ENCODE assay signal across 24 cellular contexts in the genomic region with DNA sequence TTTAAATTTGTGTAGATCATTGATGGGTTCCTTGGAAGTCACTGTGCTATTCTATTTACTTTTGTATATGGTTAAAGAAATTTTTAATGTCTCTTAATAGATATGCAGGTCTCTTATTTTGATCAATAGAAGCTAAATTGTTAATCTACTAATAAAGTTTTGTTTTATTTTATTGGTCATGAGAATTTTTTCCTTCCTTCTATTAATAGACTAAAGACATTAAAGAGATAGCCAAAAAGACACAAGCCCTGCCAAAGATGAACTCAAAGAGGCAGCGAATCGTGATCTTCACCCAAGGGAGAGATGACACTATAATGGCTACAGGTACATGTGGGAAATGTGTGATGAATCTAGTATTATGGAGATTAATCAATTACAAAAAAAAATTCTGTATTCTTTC.
DNase-seq lines count a peak whose midpoint lies in the region; ATAC-seq, FAIRE-seq and TF ChIP-seq lines count a peak whose summit lies in the region.
"Had no signal": no experiment of that assay in that cellular context is flagged by ENCODE, and none has a peak within 500 bp of the region (broad histone marks: within the 10 kb centered on the region; RNA-seq: fewer than 3 reads in every experiment).

No MANE protein-coding gene starts in this region.

- CTCF ChIA-PET in GM12878 (lab: Yijun Ruan, JAX), result no interaction called here

- SMC1A ChIA-PET in GM12878 (lab: Charles Lee; ENCODE audit: uncharacterized antibody, unreplicated experiment), result interaction anchor here (7.1 kb wide), 1 partner anchor 13 kb away, joined by 114 read pairs; no protein-coding TSS in a partner anchor

- H3K9ac ChIP-seq in MM.1S (ENCODE audit: low read length) (0 out of 2 replicates have a peak overlapping the region, but pooled peaks have one; percentile 30), GM12878 (ENCODE audit: control insufficient read depth, insufficient read depth, low read length) (no peak overlapping the region)
- H3K9ac ChIP-seq: BLaER1 treated with 17β-estradiol and CSF1 and Interleukin-3, amounts not matched to agents 10 nM and 100 nM had no signal

- FAIRE-seq in G401.6 (lab: Jason Lieb, UNC) (peak; percentile 39), GM12878 (lab: Jason Lieb, UNC) (no peak), small intestine (lab: Jason Lieb, UNC) (peak; percentile 5)
- FAIRE-seq: A549, GM12892, GM18507 had no signal

- BruUV-seq in GM12878 (replicated peaks; lab: Mats Ljungman, UMichigan), result no TSS peak

- TF ChIP-seq POLR2A in GM12878 (IDR thresholded peaks at IDR 0.05; ENCODE audit: low read depth, low read length), result no peak

- 98% methylated on average over 2 of the region's 2 CpGs for WGBS in GM12878 (ENCODE audit: insufficient coverage, insufficient replicate concordance, low lambda C conversion rate, missing lambda C conversion rate)
- 92 to 100% (median 97%) methylated on average over 2 of the region's 2 CpGs for WGBS in small intestine, 3 donors

- peaks cover 16% of the 10 kb centered on the region for H3F3A ChIP-seq in MM.1S (ENCODE audit: insufficient read depth, low read length)

- H3K4me1 ChIP-seq in MM.1S (ENCODE audit: low read length) (peaks cover 29% of the 10 kb centered on the region), GM12878 (ENCODE audit: control insufficient read depth, insufficient read depth, low read length) (peaks cover 19% of the 10 kb centered on the region), small intestine (ENCODE audit: control insufficient read depth in 2 of 2, insufficient read depth in 1 of 2, low read depth in 1 of 2, low read length in 1 of 2) (no peaks in the 10 kb centered on the region)
- H3K4me1 ChIP-seq: A549 had no signal

- no peak overlapping the region for H2AFZ ChIP-seq in MM.1S (ENCODE audit: low read length)
- H2AFZ ChIP-seq in GM12878 (ENCODE audit: control insufficient read depth, low read depth, low read length), result no peak overlapping the region

- TF ChIP-seq EP300 in GM12878 (IDR thresholded peaks at IDR 0.05; ENCODE audit: borderline replicate concordance in 1 of 2, control insufficient read depth in 1 of 2, low read depth in 2 of 2, low read length in 2 of 2), result no peak

- intact Hi-C loops in GM12878 (cut with micrococcal nuclease; ENCODE audit: unreplicated experiment), result no loop called here

- no peak overlapping the region for H3K4me3 ChIP-seq in MM.1S (ENCODE audit: low read length)
- H3K4me3 ChIP-seq in GM12878, result no peak overlapping the region
- H3K4me3 ChIP-seq in small intestine (ENCODE audit: low read depth in 1 of 2, low read length in 2 of 2), result no peak overlapping the region
- H3K4me3 ChIP-seq: A549; BLaER1 treated with 17β-estradiol and CSF1 and Interleukin-3, amounts not matched to agents 10 nM and 100 nM had no signal

- RAD21 ChIA-PET in GM12878 (lab: Charles Lee; ENCODE audit: unreplicated experiment), result interaction anchor here (2.9 kb wide), 1 partner anchor 11 kb away, joined by 29 read pairs; no protein-coding TSS in a partner anchor

- DNase-seq in MM.1S (no peak), GM12878 (ENCODE audit: low read depth, low spot score) (no peak), small intestine (no peak), COLO829 (ENCODE audit: low spot score) (no peak), NCI-H1436 treated with DMSO at 0.1 percent for 48 hours (lab: John Stamatoyannopoulos, UW) (no peak), OCI-M1 (lab: John Stamatoyannopoulos, UW) (no peak)
- DNase-seq: AML-193; CD4-positive, alpha-beta T cell; CD8-positive, alpha-beta T cell; COR-L47; DMS 273 treated with DMSO at 0.1 percent for 48 hours; DMS153; DMS53; DMS79; DND-41; EL; GF-D8 had no signal

- in situ Hi-C loops in GM12878 (cut with MboI), result no loop called here

- H3K9me2 ChIP-seq in MM.1S (replicated peaks; ENCODE audit: insufficient read depth, low read length), result no peaks in the 10 kb centered on the region

- H3K9me3 ChIP-seq in MM.1S (replicated peaks; ENCODE audit: insufficient read depth, low read length) (no peaks in the 10 kb centered on the region), GM12878 (replicated peaks; ENCODE audit: control insufficient read depth, insufficient read depth, low read length) (no peaks in the 10 kb centered on the region; the same call in none of the 3 replicates), small intestine (ENCODE audit: control insufficient read depth, low read depth) (no peaks in the 10 kb centered on the region)
- H3K9me3 ChIP-seq: A549 had no signal

- H3K4me2 ChIP-seq in MM.1S (ENCODE audit: low read depth, low read length), result peak overlapping the region; percentile 77; the same call in 1 of the 2 replicates
- H3K4me2 ChIP-seq in GM12878 (ENCODE audit: control insufficient read depth, insufficient read depth), result no peak overlapping the region
- H3K4me2 ChIP-seq: A549 had no signal

- no peak for ATAC-seq in GM12878
- ATAC-seq: A549; CD8-positive, alpha-beta T cell had no signal

- H3K27me3 ChIP-seq in MM.1S (replicated peaks; ENCODE audit: insufficient read depth, low read length) (no peaks in the 10 kb centered on the region), GM12878 (replicated peaks in 1 of 2; ENCODE audit: control insufficient read depth in 2 of 2, insufficient read depth in 2 of 2, low read length in 1 of 2) (no peaks in the 10 kb centered on the region), small intestine (ENCODE audit: control insufficient read depth in 2 of 2, insufficient read depth in 2 of 2, low read length in 2 of 2) (no peaks in the 10 kb centered on the region)
- H3K27me3 ChIP-seq: BLaER1 treated with 17β-estradiol and CSF1 and Interleukin-3, amounts not matched to agents 10 nM and 100 nM had no signal

- H3K36me3 ChIP-seq in MM.1S (replicated peaks; ENCODE audit: insufficient read depth, low read length), result no peaks in the 10 kb centered on the region; the same call in 1 of the 2 replicates
- H3K36me3 ChIP-seq in GM12878 (ENCODE audit: control insufficient read depth in 2 of 2, insufficient read depth in 2 of 2, low read length in 1 of 2), result peaks cover 0 to 10% of the 10 kb centered on the region in 2 experiments; a peak in 2 of 4 replicates
- no peaks in the 10 kb centered on the region for H3K36me3 ChIP-seq in small intestine (ENCODE audit: control insufficient read depth in 2 of 2, insufficient read depth in 2 of 2, low read length in 2 of 2)

- POLR2A ChIA-PET in GM12878 (lab: Charles Lee), result interaction anchor here (3.9 kb wide), 1 partner anchor 14 kb away, joined by 24 read pairs; no protein-coding TSS in a partner anchor

- TF ChIP-seq CTCF in MM.1S (IDR thresholded peaks at IDR 0.05; ENCODE audit: low read length) (no peak), GM12878 (IDR thresholded peaks at IDR 0.05 in 2 of 3, conservative IDR thresholded peaks at IDR 0.05 in 1 of 3; ENCODE audit: control insufficient read depth in 2 of 3, extremely low read depth in 1 of 3, insufficient read depth in 1 of 3, low read depth in 3 of 3, low read length in 3 of 3) (no peak)

- H3K79me2 ChIP-seq in MM.1S (ENCODE audit: low read length) (no peaks in the 10 kb centered on the region), GM12878 (ENCODE audit: control insufficient read depth, insufficient read depth, low read length) (no peaks in the 10 kb centered on the region)

- no peak for TF ChIP-seq RAD21 in GM12878 (IDR thresholded peaks at IDR 0.05; ENCODE audit: insufficient read depth, low read depth, low read length)

- H3K27ac ChIP-seq in MM.1S (ENCODE audit: low read length) (peak overlapping the region; percentile 81; the same call in 1 of the 2 replicates), GM12878 (ENCODE audit: control insufficient read depth, insufficient read depth) (no peak overlapping the region), small intestine (ENCODE audit: low read depth in 1 of 2, low read length in 1 of 2) (no peak overlapping the region)
- H3K27ac ChIP-seq: 22Rv1, A549, C4-2B had no signal

- no peaks in the 10 kb centered on the region for H4K20me1 ChIP-seq in MM.1S (ENCODE audit: insufficient read depth, low read length)
- no peaks in the 10 kb centered on the region for H4K20me1 ChIP-seq in GM12878 (ENCODE audit: control insufficient read depth, insufficient read depth)
- H4K20me1 ChIP-seq: BLaER1 treated with 17β-estradiol and CSF1 and Interleukin-3, amounts not matched to agents 10 nM and 100 nM had no signal

TF ChIP-seq in GM12878, 131 proteins besides CTCF, POLR2A, EP300 and RAD21 (continues in another document):
- TF ChIP-seq, protein P1, sequence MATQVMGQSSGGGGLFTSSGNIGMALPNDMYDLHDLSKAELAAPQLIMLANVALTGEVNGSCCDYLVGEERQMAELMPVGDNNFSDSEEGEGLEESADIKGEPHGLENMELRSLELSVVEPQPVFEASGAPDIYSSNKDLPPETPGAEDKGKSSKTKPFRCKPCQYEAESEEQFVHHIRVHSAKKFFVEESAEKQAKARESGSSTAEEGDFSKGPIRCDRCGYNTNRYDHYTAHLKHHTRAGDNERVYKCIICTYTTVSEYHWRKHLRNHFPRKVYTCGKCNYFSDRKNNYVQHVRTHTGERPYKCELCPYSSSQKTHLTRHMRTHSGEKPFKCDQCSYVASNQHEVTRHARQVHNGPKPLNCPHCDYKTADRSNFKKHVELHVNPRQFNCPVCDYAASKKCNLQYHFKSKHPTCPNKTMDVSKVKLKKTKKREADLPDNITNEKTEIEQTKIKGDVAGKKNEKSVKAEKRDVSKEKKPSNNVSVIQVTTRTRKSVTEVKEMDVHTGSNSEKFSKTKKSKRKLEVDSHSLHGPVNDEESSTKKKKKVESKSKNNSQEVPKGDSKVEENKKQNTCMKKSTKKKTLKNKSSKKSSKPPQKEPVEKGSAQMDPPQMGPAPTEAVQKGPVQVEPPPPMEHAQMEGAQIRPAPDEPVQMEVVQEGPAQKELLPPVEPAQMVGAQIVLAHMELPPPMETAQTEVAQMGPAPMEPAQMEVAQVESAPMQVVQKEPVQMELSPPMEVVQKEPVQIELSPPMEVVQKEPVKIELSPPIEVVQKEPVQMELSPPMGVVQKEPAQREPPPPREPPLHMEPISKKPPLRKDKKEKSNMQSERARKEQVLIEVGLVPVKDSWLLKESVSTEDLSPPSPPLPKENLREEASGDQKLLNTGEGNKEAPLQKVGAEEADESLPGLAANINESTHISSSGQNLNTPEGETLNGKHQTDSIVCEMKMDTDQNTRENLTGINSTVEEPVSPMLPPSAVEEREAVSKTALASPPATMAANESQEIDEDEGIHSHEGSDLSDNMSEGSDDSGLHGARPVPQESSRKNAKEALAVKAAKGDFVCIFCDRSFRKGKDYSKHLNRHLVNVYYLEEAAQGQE (IDR thresholded peaks at IDR 0.05; ENCODE audit: low read depth, low read length), result no peak
